In the genomic region with DNA sequence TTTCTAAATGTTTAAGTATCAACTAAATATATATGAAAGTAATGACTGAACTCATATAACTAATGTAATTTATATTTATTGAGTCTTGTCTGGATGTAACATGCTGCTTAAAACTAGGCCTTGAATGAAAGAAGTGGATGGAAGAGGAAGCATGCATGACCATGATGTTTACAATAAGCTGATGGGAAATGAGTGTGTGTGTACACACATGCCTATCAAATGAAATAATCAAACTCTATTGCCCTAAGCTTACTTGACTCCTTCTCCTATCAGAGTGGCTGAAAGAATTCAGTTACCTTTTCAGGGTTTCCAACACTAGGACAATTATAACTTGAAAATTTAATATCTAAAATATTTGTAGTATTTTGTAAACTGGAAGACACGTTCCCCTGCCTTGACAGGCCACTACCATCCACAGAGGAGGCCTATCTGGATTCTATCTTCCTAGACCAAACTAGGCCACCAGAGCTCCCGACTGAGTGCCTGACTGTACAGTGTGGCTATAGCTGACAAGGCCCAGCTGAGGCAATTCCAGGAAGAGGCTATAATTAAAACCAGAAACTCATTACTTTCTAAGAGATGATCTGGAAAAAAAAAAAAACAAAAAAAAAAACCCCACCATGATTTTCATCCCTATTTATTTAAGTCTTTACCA, we compare ENCODE assay signal across 1 cellular context.
TF ChIP-seq lines count a peak whose summit lies in the region.

No MANE protein-coding gene starts in this region.

TF ChIP-seq in SK-N-SH, 30 proteins besides CTCF, POLR2A, EP300 and RAD21 (continued from another document):
- no peak for TF ChIP-seq MEF2A (IDR thresholded peaks at IDR 0.05; ENCODE audit: borderline replicate concordance, low read depth)
- TF ChIP-seq, protein P1, sequence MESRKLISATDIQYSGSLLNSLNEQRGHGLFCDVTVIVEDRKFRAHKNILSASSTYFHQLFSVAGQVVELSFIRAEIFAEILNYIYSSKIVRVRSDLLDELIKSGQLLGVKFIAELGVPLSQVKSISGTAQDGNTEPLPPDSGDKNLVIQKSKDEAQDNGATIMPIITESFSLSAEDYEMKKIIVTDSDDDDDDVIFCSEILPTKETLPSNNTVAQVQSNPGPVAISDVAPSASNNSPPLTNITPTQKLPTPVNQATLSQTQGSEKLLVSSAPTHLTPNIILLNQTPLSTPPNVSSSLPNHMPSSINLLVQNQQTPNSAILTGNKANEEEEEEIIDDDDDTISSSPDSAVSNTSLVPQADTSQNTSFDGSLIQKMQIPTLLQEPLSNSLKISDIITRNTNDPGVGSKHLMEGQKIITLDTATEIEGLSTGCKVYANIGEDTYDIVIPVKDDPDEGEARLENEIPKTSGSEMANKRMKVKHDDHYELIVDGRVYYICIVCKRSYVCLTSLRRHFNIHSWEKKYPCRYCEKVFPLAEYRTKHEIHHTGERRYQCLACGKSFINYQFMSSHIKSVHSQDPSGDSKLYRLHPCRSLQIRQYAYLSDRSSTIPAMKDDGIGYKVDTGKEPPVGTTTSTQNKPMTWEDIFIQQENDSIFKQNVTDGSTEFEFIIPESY (IDR thresholded peaks at IDR 0.05; ENCODE audit: borderline replicate concordance, low read depth): no peak
- TF ChIP-seq, protein P2, sequence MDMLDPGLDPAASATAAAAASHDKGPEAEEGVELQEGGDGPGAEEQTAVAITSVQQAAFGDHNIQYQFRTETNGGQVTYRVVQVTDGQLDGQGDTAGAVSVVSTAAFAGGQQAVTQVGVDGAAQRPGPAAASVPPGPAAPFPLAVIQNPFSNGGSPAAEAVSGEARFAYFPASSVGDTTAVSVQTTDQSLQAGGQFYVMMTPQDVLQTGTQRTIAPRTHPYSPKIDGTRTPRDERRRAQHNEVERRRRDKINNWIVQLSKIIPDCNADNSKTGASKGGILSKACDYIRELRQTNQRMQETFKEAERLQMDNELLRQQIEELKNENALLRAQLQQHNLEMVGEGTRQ (IDR thresholded peaks at IDR 0.05; ENCODE audit: borderline replicate concordance, low read depth, low read length): no peak
- TF ChIP-seq FOXJ3 (CRISPR knock-in tag; IDR thresholded peaks at IDR 0.05): no peak
- TF ChIP-seq RFX5 (IDR thresholded peaks at IDR 0.05; ENCODE audit: low read length): no peak
- TF ChIP-seq, protein P3, sequence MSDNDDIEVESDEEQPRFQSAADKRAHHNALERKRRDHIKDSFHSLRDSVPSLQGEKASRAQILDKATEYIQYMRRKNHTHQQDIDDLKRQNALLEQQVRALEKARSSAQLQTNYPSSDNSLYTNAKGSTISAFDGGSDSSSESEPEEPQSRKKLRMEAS (IDR thresholded peaks at IDR 0.05; ENCODE audit: low read depth): 0 out of 2 replicates have a peak, but pooled peaks have one; percentile 41
- peak; percentile 52; the same call in 1 of the 2 replicates for TF ChIP-seq GATA2 (CRISPR knock-in tag; IDR thresholded peaks at IDR 0.05)
- TF ChIP-seq NFIC (IDR thresholded peaks at IDR 0.05; ENCODE audit: borderline replicate concordance): no peak; the same call in 1 of the 2 replicates
- TF ChIP-seq MXI1 (IDR thresholded peaks at IDR 0.05; ENCODE audit: low read depth, low read length): peak; percentile 60; the same call in 1 of the 2 replicates
- no peak for TF ChIP-seq ELF1 (IDR thresholded peaks at IDR 0.05)
- no peak for TF ChIP-seq TAF1 (IDR thresholded peaks at IDR 0.05; ENCODE audit: borderline replicate concordance, low read depth, low read length)
- TF ChIP-seq, protein P4, sequence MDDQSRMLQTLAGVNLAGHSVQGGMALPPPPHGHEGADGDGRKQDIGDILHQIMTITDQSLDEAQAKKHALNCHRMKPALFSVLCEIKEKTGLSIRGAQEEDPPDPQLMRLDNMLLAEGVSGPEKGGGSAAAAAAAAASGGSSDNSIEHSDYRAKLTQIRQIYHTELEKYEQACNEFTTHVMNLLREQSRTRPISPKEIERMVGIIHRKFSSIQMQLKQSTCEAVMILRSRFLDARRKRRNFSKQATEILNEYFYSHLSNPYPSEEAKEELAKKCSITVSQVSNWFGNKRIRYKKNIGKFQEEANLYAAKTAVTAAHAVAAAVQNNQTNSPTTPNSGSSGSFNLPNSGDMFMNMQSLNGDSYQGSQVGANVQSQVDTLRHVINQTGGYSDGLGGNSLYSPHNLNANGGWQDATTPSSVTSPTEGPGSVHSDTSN (IDR thresholded peaks at IDR 0.05): peak; percentile 37
- no peak for TF ChIP-seq GABPA (IDR thresholded peaks at IDR 0.05; ENCODE audit: low read depth)
- TF ChIP-seq RCOR1 (IDR thresholded peaks at IDR 0.05; ENCODE audit: low read length): peak; percentile 69
- peak; percentile 38; the same call in 1 of the 2 replicates for TF ChIP-seq POLR2AphosphoS5 (IDR thresholded peaks at IDR 0.05; ENCODE audit: low read depth, low read length)
- TF ChIP-seq SIN3A (IDR thresholded peaks at IDR 0.05; ENCODE audit: borderline replicate concordance, low read depth, low read length): 0 out of 2 replicates have a peak, but pooled peaks have one; percentile 35
- no peak for TF ChIP-seq SMC3 (IDR thresholded peaks at IDR 0.05; ENCODE audit: low read depth, low read length)
- peak; percentile 6; the same call in 1 of the 2 replicates for TF ChIP-seq FOSL2 (IDR thresholded peaks at IDR 0.05; ENCODE audit: borderline replicate concordance, low read depth)
- no peak for TF ChIP-seq YY1 (IDR thresholded peaks at IDR 0.05; ENCODE audit: low read depth)
- peak; percentile 86 for TF ChIP-seq TCF12 (IDR thresholded peaks at IDR 0.05)
